Comparison of ENCODE assay signal across 15 cellular contexts in the genomic region with DNA sequence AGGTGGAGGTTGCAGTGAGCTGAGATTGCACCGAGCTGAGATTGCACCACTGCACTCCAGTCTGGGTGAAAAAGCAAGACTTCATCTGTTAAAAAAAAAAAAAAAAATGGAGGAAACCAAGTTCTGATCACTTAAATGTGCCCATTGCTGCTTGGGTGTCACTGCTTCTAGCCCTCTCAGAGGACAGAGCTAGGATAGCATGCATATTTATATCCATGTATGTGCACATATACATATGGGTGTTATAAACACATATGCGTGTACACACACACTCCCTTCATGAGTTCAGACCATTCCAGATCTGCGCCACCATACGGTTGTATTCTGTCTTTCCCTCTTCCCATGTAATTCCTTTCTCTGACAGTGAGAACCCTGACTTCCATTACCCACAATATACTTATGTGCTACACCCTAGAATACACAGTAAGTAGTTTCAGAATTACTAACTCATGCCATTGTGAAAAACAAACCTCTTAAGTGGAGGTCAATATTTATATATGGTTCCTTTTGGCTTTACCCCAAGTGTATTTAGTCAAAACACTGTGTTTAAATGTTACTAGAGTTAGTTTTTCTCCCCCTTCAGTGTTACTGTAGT.
DNase-seq lines count a peak whose midpoint lies in the region; ATAC-seq and TF ChIP-seq lines count a peak whose summit lies in the region.
"Had no signal": no experiment of that assay in that cellular context is flagged by ENCODE, and none has a peak within 500 bp of the region (broad histone marks: within the 10 kb centered on the region; RNA-seq: fewer than 3 reads in every experiment).

No MANE protein-coding gene starts in this region.

- peaks cover 28% of the 10 kb centered on the region for H3K36me3 Mint-ChIP-seq in activated T-helper 1 cell treated with anti-CD3 and anti-CD28 coated beads, Interleukin-12 subunit alpha, Interleukin-12 subunit beta, Interleukin-2, Interleukin-4 antibody, amounts not matched to agents 30 ng/mL and 10 ng/mL and 1 ng/mL, durations not matched to agents 14 hours and 24 hours and 36 hours (ENCODE audit: low read depth)
- peaks cover 13% of the 10 kb centered on the region for H3K36me3 Mint-ChIP-seq in WTC11

- peak overlapping the region; percentile 60; the same call in 1 of the 2 replicates for H3K14ac ChIP-seq in IMR-90 (replicated peaks; ENCODE audit: low read depth, low read length)

- BruUV-seq in IMR-90 (replicated peaks; lab: Mats Ljungman, UMichigan): no TSS peak

- dilution Hi-C loops in IMR-90 (cut with HindIII; ENCODE audit: low sequenced_read_pairs, unreplicated experiment): no loop called here

- H3K4me1 Mint-ChIP-seq in activated T-helper 1 cell treated with anti-CD3 and anti-CD28 coated beads, Interleukin-12 subunit alpha, Interleukin-12 subunit beta, Interleukin-2, Interleukin-4 antibody, amounts not matched to agents 30 ng/mL and 10 ng/mL and 1 ng/mL, durations not matched to agents 14 hours and 24 hours and 36 hours (ENCODE audit: low read depth): peaks cover 29% of the 10 kb centered on the region
- H3K4me1 Mint-ChIP-seq in WTC11: no peaks in the 10 kb centered on the region

- ATAC-seq in GM18517 (IDR thresholded peaks at IDR 0.05; ENCODE audit: unreplicated experiment): peak; percentile 73
- peak; percentile 60 for ATAC-seq in GM21619 (IDR thresholded peaks at IDR 0.05; ENCODE audit: unreplicated experiment)
- peak; percentile 73 for ATAC-seq in IMR-90 (ENCODE audit: low read depth)
- ATAC-seq in left lung: peak; percentile 90
- ATAC-seq in GM21360 (IDR thresholded peaks at IDR 0.05; ENCODE audit: unreplicated experiment): no peak
- ATAC-seq in GM18505 (IDR thresholded peaks at IDR 0.05; ENCODE audit: unreplicated experiment): no peak
- ATAC-seq in WTC11: no peak

- intact Hi-C loops in IMR-90 (cut with micrococcal nuclease) (no loop called here), left lung (cut with DNase I) (no loop called here)
- intact Hi-C loops in activated T-helper 1 cell treated with anti-CD3 and anti-CD28 coated beads, Interleukin-12 subunit alpha, Interleukin-12 subunit beta, Interleukin-2, Interleukin-4 antibody, amounts not matched to agents 30 ng/mL and 10 ng/mL and 1 ng/mL, durations not matched to agents 14 hours and 24 hours and 36 hours (cut with micrococcal nuclease): loop anchor here (5.0 kb wide), 1 partner anchor 98 kb away; no protein-coding TSS in a partner anchor

- no peak overlapping the region for H3K27ac Mint-ChIP-seq in activated T-helper 1 cell treated with anti-CD3 and anti-CD28 coated beads, Interleukin-12 subunit alpha, Interleukin-12 subunit beta, Interleukin-2, Interleukin-4 antibody, amounts not matched to agents 30 ng/mL and 10 ng/mL and 1 ng/mL, durations not matched to agents 14 hours and 24 hours and 36 hours
- no peak overlapping the region for H3K27ac Mint-ChIP-seq in WTC11
- H3K27ac Mint-ChIP-seq: memory B cell had no signal

- no peak overlapping the region for H3K56ac ChIP-seq in IMR-90 (ENCODE audit: extremely low read depth, insufficient read depth, low read length)

- H2BK15ac ChIP-seq in IMR-90 (ENCODE audit: low read depth, low read length): no peak overlapping the region

- no peak overlapping the region for H2AK5ac ChIP-seq in IMR-90 (ENCODE audit: low read depth, low read length)

- H4K8ac ChIP-seq in IMR-90 (ENCODE audit: low read depth in 2 of 2, low read length in 2 of 2): no peak overlapping the region; a peak in 1 of 4 replicates

- no peaks in the 10 kb centered on the region for H3K9me3 Mint-ChIP-seq in activated T-helper 1 cell treated with anti-CD3 and anti-CD28 coated beads, Interleukin-12 subunit alpha, Interleukin-12 subunit beta, Interleukin-2, Interleukin-4 antibody, amounts not matched to agents 30 ng/mL and 10 ng/mL and 1 ng/mL, durations not matched to agents 14 hours and 24 hours and 36 hours
- H3K9me3 Mint-ChIP-seq in WTC11: no peaks in the 10 kb centered on the region
- H3K9me3 Mint-ChIP-seq: memory B cell had no signal

- H4K20me1 ChIP-seq in IMR-90 (ENCODE audit: insufficient read depth, low read length): no peaks in the 10 kb centered on the region

- no peaks in the 10 kb centered on the region for H3K9me3 ChIP-seq in IMR-90 (ENCODE audit: control insufficient read depth, insufficient read depth, low read length)
- no peaks in the 10 kb centered on the region for H3K9me3 ChIP-seq in left lung
- H3K9me3 ChIP-seq: adrenal gland, esophagus muscularis mucosa, neutrophil, SK-N-SH had no signal

- H3K27ac ChIP-seq in IMR-90 (ENCODE audit: insufficient read depth, low read length) (no peak overlapping the region), left lung (no peak overlapping the region)
- H3K27ac ChIP-seq: adrenal gland, C4-2B, esophagus muscularis mucosa, neutrophil, skin epidermis had no signal

- no peak for TF ChIP-seq RAD21 in IMR-90 (IDR thresholded peaks at IDR 0.05; ENCODE audit: low read length)

- no peak overlapping the region for H2AK9ac ChIP-seq in IMR-90 (replicated peaks; ENCODE audit: low read depth, low read length, poor library complexity)

- CTCF ChIA-PET in IMR-90 (lab: Yijun Ruan, JAX): interaction anchor here (0.6 to 1.0 kb wide), 3 partner anchors 9 to 304 kb away, joined by 3 to 12 read pairs (median 3); no protein-coding TSS in a partner anchor
- CTCF ChIA-PET in WTC11 (lab: Charles Lee): no interaction called here

- H3K4me1 ChIP-seq in IMR-90 (ENCODE audit: control insufficient read depth, insufficient read depth, low read length) (no peaks in the 10 kb centered on the region; the same call in 1 of the 2 replicates), left lung (no peaks in the 10 kb centered on the region)
- H3K4me1 ChIP-seq: adrenal gland had no signal

- H3K36me3 ChIP-seq in IMR-90 (ENCODE audit: control insufficient read depth, insufficient read depth, low read length): peaks cover 26% of the 10 kb centered on the region
- H3K36me3 ChIP-seq in left lung: peaks cover 0 to 6% of the 10 kb centered on the region in 2 donors
- H3K36me3 ChIP-seq: adrenal gland had no signal

- peak overlapping the region; percentile 8; the same call in 1 of the 2 replicates for H4K5ac ChIP-seq in IMR-90 (ENCODE audit: low read depth, low read length)

- no peak for TF ChIP-seq POLR2A in IMR-90 (IDR thresholded peaks at IDR 0.05; ENCODE audit: low read depth, low read length)
- TF ChIP-seq POLR2A in GM18505 (IDR thresholded peaks at IDR 0.05; ENCODE audit: borderline replicate concordance, extremely low read depth, insufficient read depth, insufficient read length): no peak

- peaks cover 0 to 12% of the 10 kb centered on the region in 2 experiments; a peak in 1 of 4 replicates for H3K79me1 ChIP-seq in IMR-90 (ENCODE audit: low read depth in 1 of 2, low read length in 2 of 2)

- no peak overlapping the region for H4K91ac ChIP-seq in IMR-90 (ENCODE audit: insufficient read depth, low read depth, low read length)

- H3K27me3 ChIP-seq in IMR-90 (ENCODE audit: control insufficient read depth, insufficient read depth, low read length) (no peaks in the 10 kb centered on the region), left lung (no peaks in the 10 kb centered on the region)
- H3K27me3 ChIP-seq: adrenal gland, esophagus muscularis mucosa, neutrophil had no signal

- no peak overlapping the region for H2AFZ ChIP-seq in IMR-90 (replicated peaks; ENCODE audit: low read length, poor library complexity)

- H3K23ac ChIP-seq in IMR-90 (ENCODE audit: low read depth, low read length): no peak overlapping the region

- POLR2A ChIA-PET in IMR-90 (lab: Charles Lee; ENCODE audit: unreplicated experiment): interaction anchor here (0.6 kb wide), 1 partner anchor 27 kb away, joined by 4 read pairs; no protein-coding TSS in a partner anchor
- POLR2A ChIA-PET in WTC11 (lab: Charles Lee): interaction anchor here (0.7 kb wide), 1 partner anchor 90 kb away, joined by 3 read pairs; no protein-coding TSS in a partner anchor

- no peak overlapping the region; the same call in 1 of the 2 replicates for H3K4me2 ChIP-seq in IMR-90 (ENCODE audit: low read depth, low read length)
- H3K4me2 ChIP-seq: SK-N-SH had no signal

- peak overlapping the region; percentile 68 for H2BK5ac ChIP-seq in IMR-90 (ENCODE audit: low read depth, low read length, poor library complexity, severe bottlenecking)

- no peak overlapping the region for H2BK120ac ChIP-seq in IMR-90 (ENCODE audit: low read depth, low read length)

- no peaks in the 10 kb centered on the region for H3K27me3 Mint-ChIP-seq in activated T-helper 1 cell treated with anti-CD3 and anti-CD28 coated beads, Interleukin-12 subunit alpha, Interleukin-12 subunit beta, Interleukin-2, Interleukin-4 antibody, amounts not matched to agents 30 ng/mL and 10 ng/mL and 1 ng/mL, durations not matched to agents 14 hours and 24 hours and 36 hours (ENCODE audit: insufficient read depth)
- no peaks in the 10 kb centered on the region for H3K27me3 Mint-ChIP-seq in WTC11 (ENCODE audit: low read depth)
- H3K27me3 Mint-ChIP-seq: memory B cell had no signal

- H3K4ac ChIP-seq in IMR-90 (ENCODE audit: low read depth, low read length): 0 out of 2 replicates have a peak overlapping the region, but pooled peaks have one; percentile 0

- TF ChIP-seq CTCF in IMR-90 (conservative IDR thresholded peaks at IDR 0.05; ENCODE audit: low read depth, low read length) (no peak), left lung (IDR thresholded peaks at IDR 0.05) (no peak), WTC11 (IDR thresholded peaks at IDR 0.05) (no peak)

- in situ Hi-C loops in IMR-90 (cut with MboI; ENCODE audit: low sequenced_read_pairs): no loop called here

- H3K9ac ChIP-seq in IMR-90 (ENCODE audit: low read depth, low read length): no peak overlapping the region
- H3K9ac ChIP-seq: SK-N-SH had no signal

- DNase-seq in IMR-90 (no peak), left lung (no peak), WTC11 (ENCODE audit: low spot score) (no peak)
- DNase-seq in activated T-helper 1 cell treated with anti-CD3 and anti-CD28 coated beads, Interleukin-12 subunit alpha, Interleukin-12 subunit beta, Interleukin-2, Interleukin-4 antibody, amounts not matched to agents 30 ng/mL and 10 ng/mL and 1 ng/mL, durations not matched to agents 14 hours and 24 hours and 36 hours (ENCODE audit: low spot score): no peak
- DNase-seq: adrenal gland, SK-N-SH had no signal

- no peak overlapping the region for H3K4me3 Mint-ChIP-seq in activated T-helper 1 cell treated with anti-CD3 and anti-CD28 coated beads, Interleukin-12 subunit alpha, Interleukin-12 subunit beta, Interleukin-2, Interleukin-4 antibody, amounts not matched to agents 30 ng/mL and 10 ng/mL and 1 ng/mL, durations not matched to agents 14 hours and 24 hours and 36 hours
- H3K4me3 Mint-ChIP-seq in WTC11: no peak overlapping the region
- H3K4me3 Mint-ChIP-seq: memory B cell had no signal

- peaks cover 6% of the 10 kb centered on the region for H3K9me1 ChIP-seq in IMR-90 (ENCODE audit: insufficient read depth, low read length)

- H3K4me3 ChIP-seq in IMR-90 (ENCODE audit: insufficient read depth, low read depth, low read length): no peak overlapping the region
- no peak overlapping the region for H3K4me3 ChIP-seq in left lung
- H3K4me3 ChIP-seq: adrenal gland, esophagus muscularis mucosa, skin epidermis had no signal

- WGBS in IMR-90 (ENCODE audit: extremely low coverage in 2 of 2, insufficient read length in 1 of 2), 2 experiments: no CpG with 5 or more reads among the region's 4 CpGs

- H2BK20ac ChIP-seq in IMR-90 (ENCODE audit: low read depth, low read length): peak overlapping the region; percentile 49; the same call in 1 of the 2 replicates

- peak overlapping the region; percentile 64; the same call in 1 of the 2 replicates for H3K18ac ChIP-seq in IMR-90 (ENCODE audit: low read depth, low read length)

Comparison
In these comparisons a context has a peak if more than half of its experiments do, and no peak if none do; other contexts are left out.
1. ATAC-seq: peak in GM18517 (single experiment), GM21619 (single experiment), IMR-90 (single experiment) and left lung (single experiment); none in GM21360 (single experiment), GM18505 (single experiment) and WTC11 (single experiment).